17 cellular contexts compared by ENCODE assay signal in the genomic region with DNA sequence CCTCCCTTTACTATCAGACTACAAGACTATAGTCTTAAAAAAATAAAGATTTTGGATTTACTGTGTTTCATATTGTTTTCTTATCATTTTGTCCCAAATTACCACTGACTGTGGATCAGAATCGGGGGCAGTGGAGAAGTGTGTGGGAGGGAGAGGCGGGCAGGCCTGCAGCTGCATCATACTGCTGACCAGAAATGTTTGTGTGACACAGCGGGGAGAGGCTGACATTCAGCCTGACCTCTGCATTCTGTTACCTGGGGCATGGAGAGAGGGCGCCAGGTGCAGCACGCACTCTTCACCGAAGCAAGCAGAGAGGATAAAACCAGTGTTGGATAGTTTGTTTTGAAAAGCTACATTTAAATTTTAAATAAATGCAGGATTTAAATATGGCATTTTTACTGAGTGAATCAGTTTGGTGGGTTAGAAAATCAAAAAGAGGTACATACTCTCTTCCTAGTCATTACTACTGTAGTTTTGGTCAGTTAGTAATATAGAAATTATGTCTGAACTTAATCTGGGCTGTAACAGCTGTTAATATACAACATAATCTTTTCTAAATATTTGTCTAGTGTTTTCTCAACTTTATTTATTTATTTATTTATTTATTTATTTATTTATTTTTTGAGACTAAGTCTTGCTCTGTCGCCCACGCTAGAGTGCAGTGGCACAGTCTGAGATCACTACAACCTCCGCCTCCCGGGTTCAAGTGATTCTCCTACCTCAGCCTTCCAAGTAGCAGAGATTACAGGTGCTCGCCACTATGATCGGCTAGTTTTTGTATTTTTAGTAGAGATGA. TPM values are rescaled to one million over a fixed set of nuclear protein-coding genes. Genes with fewer than 3 reads are reported as not detected.
DNase-seq lines count a peak whose midpoint lies in the region; TF ChIP-seq lines count a peak whose summit lies in the region.
"Had no signal": no experiment of that assay in that cellular context is flagged by ENCODE, and none has a peak within 500 bp of the region (broad histone marks: within the 10 kb centered on the region; RNA-seq: fewer than 3 reads in every experiment).

No MANE protein-coding gene starts in this region.

- H3K4me1 Mint-ChIP-seq in nephron, result peaks cover 18% of the 10 kb centered on the region
- no peaks in the 10 kb centered on the region for H3K4me1 Mint-ChIP-seq in glutamatergic neuron (ENCODE audit: low read depth, unreplicated experiment)

- no peaks in the 10 kb centered on the region; the same call in 1 of the 2 replicates for H3K36me3 ChIP-seq in H7 (replicated peaks; ENCODE audit: control insufficient read depth, insufficient read depth, low read length)
- H3K36me3 ChIP-seq: thoracic aorta had no signal

- no peaks in the 10 kb centered on the region for H3K27me3 Mint-ChIP-seq in nephron (ENCODE audit: low read depth)
- peaks cover 1% of the 10 kb centered on the region for H3K27me3 Mint-ChIP-seq in glutamatergic neuron (ENCODE audit: unreplicated experiment)

- TF ChIP-seq CTCF in nephron (IDR thresholded peaks at IDR 0.05; ENCODE audit: unreplicated experiment in 3 of 3) (no peak), glutamatergic neuron (IDR thresholded peaks at IDR 0.05; ENCODE audit: partially characterized antibody, unreplicated experiment) (no peak)

- H3K4me3 Mint-ChIP-seq in nephron, result no peak overlapping the region
- no peak overlapping the region for H3K4me3 Mint-ChIP-seq in glutamatergic neuron (ENCODE audit: unreplicated experiment)

- no peaks in the 10 kb centered on the region for H3K9me3 Mint-ChIP-seq in nephron
- H3K9me3 Mint-ChIP-seq in glutamatergic neuron (ENCODE audit: unreplicated experiment), result peaks cover 2% of the 10 kb centered on the region

- H3K36me3 Mint-ChIP-seq in nephron (ENCODE audit: low read depth) (peaks cover 6% of the 10 kb centered on the region), glutamatergic neuron (ENCODE audit: unreplicated experiment) (no peaks in the 10 kb centered on the region)

- peak; percentile 69 for DNase-seq in H7
- DNase-seq in NCI-H2196 (lab: John Stamatoyannopoulos, UW; ENCODE audit: unreplicated experiment), result peak; percentile 39
- peak; percentile 24 for DNase-seq in astrocyte of the hippocampus (ENCODE audit: low read depth, low spot score)
- DNase-seq in UCSD-AML1 (lab: John Stamatoyannopoulos, UW; ENCODE audit: unreplicated experiment), result no peak
- no peak for DNase-seq in mesenteric fat pad (ENCODE audit: low spot score)
- DNase-seq in glutamatergic neuron, result no peak
- DNase-seq in NCI-H82 treated with DMSO at 0.1 percent for 48 hours (lab: John Stamatoyannopoulos, UW; ENCODE audit: unreplicated experiment), result no peak
- DNase-seq: activated naive CD4-positive, alpha-beta T cell treated with anti-CD3 and anti-CD28 coated beads, Interleukin-2, amount 50 U/mL, for 16 hours; body of pancreas; midbrain; NCI-H1930; nucleus accumbens; stimulated activated CD4-positive, alpha-beta T cell treated with anti-CD3 and anti-CD28 coated beads, Interleukin-4, amount 100 ng/mL, for 24 hours; stimulated activated CD8-positive, alpha-beta memory T cell treated with anti-CD3 and anti-CD28 coated beads, Interleukin-4, amount 100 ng/mL, for 48 hours had no signal

- H3K27me3 ChIP-seq in H7 (ENCODE audit: control insufficient read depth, insufficient read depth, low read length), result no peaks in the 10 kb centered on the region
- H3K27me3 ChIP-seq: body of pancreas, dorsolateral prefrontal cortex had no signal

- H3K4me3 ChIP-seq in H7 (ENCODE audit: insufficient read depth, low read depth, low read length), result no peak overlapping the region
- H3K4me3 ChIP-seq: body of pancreas, dorsolateral prefrontal cortex, thoracic aorta had no signal

- H3K27ac Mint-ChIP-seq in nephron (peak overlapping the region; percentile 20 to 89 (median 70)), glutamatergic neuron (ENCODE audit: unreplicated experiment) (no peak overlapping the region)

RNA-seq across cellular contexts. Expression of a gene that starts 8.8 kb away (rescaled TPM):
- 11.8 and 14.4 TPM in 2 replicates for total RNA-seq in H7 (2014; rRNA removed; shearing (Covaris generic))
- 21.1 TPM for total RNA-seq in mesenteric fat pad
- 54.6 TPM for total RNA-seq in glutamatergic neuron (ENCODE audit: unreplicated experiment)

Comparison
In these comparisons a context has a peak if more than half of its experiments do, and no peak if none do; other contexts are left out.
1. DNase-seq: peak in H7 (single experiment), NCI-H2196 (single experiment) and astrocyte of the hippocampus (single experiment); none in UCSD-AML1 (single experiment), mesenteric fat pad (single experiment), glutamatergic neuron (single experiment) and NCI-H82 treated with DMSO at 0.1 percent for 48 hours (single experiment).